ENCODE assay signal across 1 cellular context in genomic region chr1:6239950-6240768, GRCh38.
TF ChIP-seq lines count a peak whose summit lies in the region.

No MANE protein-coding gene starts in this region.

TF ChIP-seq in HepG2, 621 proteins besides CTCF, POLR2A, EP300 and RAD21 (continues in another document):
- TF ChIP-seq BCL6 (CRISPR knock-in tag; IDR thresholded peaks at IDR 0.05) (peak; percentile 65), NR2F2 (IDR thresholded peaks at IDR 0.05; ENCODE audit: borderline replicate concordance, low read depth) (peak; percentile 77; the same call in 1 of the 2 replicates), IRF2 (CRISPR knock-in tag; IDR thresholded peaks at IDR 0.05) (peak; percentile 25; the same call in 1 of the 2 replicates), ZNF281 (CRISPR knock-in tag; IDR thresholded peaks at IDR 0.05; ENCODE audit: borderline replicate concordance) (peak; percentile 40; the same call in 1 of the 2 replicates), AKAP8 (CRISPR knock-in tag; IDR thresholded peaks at IDR 0.05) (no peak), HDAC1 (CRISPR knock-in tag; IDR thresholded peaks at IDR 0.05) (peak; percentile 59), ZNF205 (CRISPR knock-in tag; IDR thresholded peaks at IDR 0.05) (0 out of 2 replicates have a peak, but pooled peaks have one; percentile 26), ZBTB7B (CRISPR knock-in tag; IDR thresholded peaks at IDR 0.05) (peak; percentile 97), PITX1 (CRISPR knock-in tag; IDR thresholded peaks at IDR 0.05) (peak; percentile 79), FOXP4 (CRISPR knock-in tag; IDR thresholded peaks at IDR 0.05) (peak; percentile 46; the same call in 1 of the 2 replicates), GFI1 (CRISPR knock-in tag; IDR thresholded peaks at IDR 0.05; ENCODE audit: borderline replicate concordance) (peak; percentile 91), CREB1 (IDR thresholded peaks at IDR 0.05) (no peak), CREB1 (CRISPR knock-in tag; IDR thresholded peaks at IDR 0.05) (0 out of 2 replicates have a peak, but pooled peaks have one; percentile 34), KDM6A (CRISPR knock-in tag; IDR thresholded peaks at IDR 0.05; ENCODE audit: low read depth) (peak; percentile 57; the same call in 1 of the 2 replicates), DPF2 (CRISPR knock-in tag; IDR thresholded peaks at IDR 0.05; ENCODE audit: borderline replicate concordance, low read depth) (peak; percentile 50; the same call in 1 of the 2 replicates), PATZ1 (CRISPR knock-in tag; IDR thresholded peaks at IDR 0.05) (peak; percentile 65), SALL1 (CRISPR knock-in tag; IDR thresholded peaks at IDR 0.05) (peak; percentile 56; the same call in 1 of the 2 replicates), TCF7 (IDR thresholded peaks at IDR 0.05; ENCODE audit: low read depth) (peak; percentile 35; the same call in 1 of the 2 replicates), TARDBP (CRISPR knock-in tag; IDR thresholded peaks at IDR 0.05) (peak; percentile 34; the same call in 1 of the 2 replicates), RARA (CRISPR knock-in tag; IDR thresholded peaks at IDR 0.05) (0 out of 2 replicates have a peak, but pooled peaks have one; percentile 29), LBX2 (CRISPR knock-in tag; IDR thresholded peaks at IDR 0.05; ENCODE audit: borderline replicate concordance) (no peak), ZNF704 (CRISPR knock-in tag; IDR thresholded peaks at IDR 0.05; ENCODE audit: borderline replicate concordance) (no peak), GATAD2A (CRISPR knock-in tag; IDR thresholded peaks at IDR 0.05) (peak; percentile 45; the same call in 1 of the 2 replicates), KMT2B (CRISPR knock-in tag; IDR thresholded peaks at IDR 0.05) (no peak), SOX6 (IDR thresholded peaks at IDR 0.05) (no peak), SOX6 (CRISPR knock-in tag; IDR thresholded peaks at IDR 0.05) (peak; percentile 95), CEBPB (IDR thresholded peaks at IDR 0.05; ENCODE audit: borderline replicate concordance, low read depth, low read length) (peak; percentile 60; the same call in 1 of the 2 replicates), ZSCAN9 (CRISPR knock-in tag; IDR thresholded peaks at IDR 0.05; ENCODE audit: borderline replicate concordance) (no peak), ERF (CRISPR knock-in tag; IDR thresholded peaks at IDR 0.05) (0 out of 2 replicates have a peak, but pooled peaks have one; percentile 22), RERE (CRISPR knock-in tag; IDR thresholded peaks at IDR 0.05; ENCODE audit: low read depth) (peak; percentile 65; the same call in 1 of the 2 replicates), ZNF333 (CRISPR knock-in tag; IDR thresholded peaks at IDR 0.05; ENCODE audit: borderline replicate concordance) (no peak), PPARG (CRISPR knock-in tag; conservative IDR thresholded peaks at IDR 0.05) (0 out of 2 replicates have a peak, but pooled peaks have one; percentile 15), LRRFIP1 (CRISPR knock-in tag; conservative IDR thresholded peaks at IDR 0.05) (no peak), ZNF710 (CRISPR knock-in tag; IDR thresholded peaks at IDR 0.05; ENCODE audit: borderline replicate concordance) (0 out of 2 replicates have a peak, but pooled peaks have one; percentile 22), UBTF (CRISPR knock-in tag; IDR thresholded peaks at IDR 0.05) (0 out of 2 replicates have a peak, but pooled peaks have one; percentile 22)
